1 cellular context compared by ENCODE assay signal in the genomic region with DNA sequence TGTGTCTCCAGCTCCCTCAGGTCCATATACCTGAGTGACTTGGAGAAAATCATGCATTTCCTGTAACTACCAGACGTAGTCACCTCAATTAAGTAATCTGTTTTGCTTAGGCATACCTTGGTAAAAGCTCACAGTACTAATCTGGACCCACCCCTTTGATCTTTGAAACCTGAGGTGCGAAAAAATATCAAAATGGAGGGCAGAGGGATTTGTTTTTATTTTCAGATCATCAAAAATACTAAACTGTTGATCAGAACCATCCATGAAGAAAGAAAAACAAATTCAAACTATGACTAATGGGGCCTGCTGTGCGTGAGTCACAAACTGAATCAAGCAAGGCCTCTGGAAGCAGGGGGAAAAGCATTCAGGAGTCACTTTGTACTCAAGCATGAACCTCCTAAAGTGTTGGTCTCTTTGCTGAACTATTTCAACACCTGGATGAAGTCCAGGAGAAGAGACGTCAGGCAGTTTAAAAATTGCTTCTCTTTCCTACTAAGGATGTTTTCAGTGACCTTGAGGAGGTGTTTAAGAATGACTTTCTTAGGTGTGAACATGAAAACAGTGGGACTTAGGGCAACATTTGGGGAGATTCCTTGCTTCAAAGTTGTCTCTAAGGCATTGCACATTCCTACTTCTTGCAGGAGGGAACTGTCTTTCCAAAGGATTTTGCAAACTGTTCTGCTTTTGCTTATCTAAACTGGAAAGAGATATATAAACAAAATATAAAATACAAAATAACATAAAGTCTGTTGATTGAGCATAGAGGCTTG.
TF ChIP-seq lines count a peak whose summit lies in the region.

No MANE protein-coding gene starts in this region.

TF ChIP-seq in HEK293, 187 proteins besides CTCF, POLR2A, EP300 and RAD21 (continued from another document):
- peak; percentile 60; the same call in 1 of the 2 replicates for TF ChIP-seq ZNF629 (tag by site-specific recombination; IDR thresholded peaks at IDR 0.05)
- peak; percentile 84 for TF ChIP-seq SCRT2 (tag by site-specific recombination; IDR thresholded peaks at IDR 0.05)
- no peak for TF ChIP-seq ZNF18 (tag by site-specific recombination; IDR thresholded peaks at IDR 0.05)
- TF ChIP-seq ZNF776 (tag by site-specific recombination; IDR thresholded peaks at IDR 0.05; ENCODE audit: borderline replicate concordance): no peak
- no peak for TF ChIP-seq ZNF214 (tag by site-specific recombination; IDR thresholded peaks at IDR 0.05; ENCODE audit: borderline replicate concordance)
- no peak for TF ChIP-seq ZNF391 (tag by site-specific recombination; IDR thresholded peaks at IDR 0.05; ENCODE audit: borderline replicate concordance, low read depth)
- no peak for TF ChIP-seq ZNF670 (tag by site-specific recombination; IDR thresholded peaks at IDR 0.05; ENCODE audit: low read depth)
- 0 out of 2 replicates have a peak, but pooled peaks have one; percentile 41 for TF ChIP-seq ZNF335 (tag by site-specific recombination; conservative IDR thresholded peaks at IDR 0.05)
TF ChIP-seq in HEK293: peak in this region for 15.
